In genomic region chr2:104976603-104977120, GRCh38 we compare ENCODE assay signal across 8 cellular contexts.
A peak's percentile ranks its signal among the peaks of the same experiment; 100 is the strongest.
DNase-seq lines count a peak whose midpoint lies in the region; ATAC-seq and TF ChIP-seq lines count a peak whose summit lies in the region.

No MANE protein-coding gene starts in this region.

- no peak overlapping the region for H3K4me3 Mint-ChIP-seq in activated naive CD4-positive, alpha-beta T cell treated with anti-CD3 and anti-CD28 coated beads, Interleukin-2, amount 10 ng/mL, durations not matched to agents 7 days and 5 days
- H3K4me3 Mint-ChIP-seq in IgD-negative memory B cell (peak overlapping the region; percentile 57 to 92 (median 84)), type B pancreatic cell (no peak overlapping the region)
- peak overlapping the region; percentile 37 for H3K4me3 Mint-ChIP-seq in activated T-cell treated with anti-CD3 and anti-CD28 coated beads, Interleukin-2, amount 50 U/mL, for 4 hours

- H3K9me3 ChIP-seq in ascending aorta, result no peaks in the 10 kb centered on the region

- H3K4me3 ChIP-seq in ascending aorta, result no peak overlapping the region

- CTCF ChIA-PET in activated naive CD4-positive, alpha-beta T cell treated with anti-CD3 and anti-CD28 coated beads, Interleukin-2, amount 10 ng/mL, durations not matched to agents 7 days and 5 days (lab: Charles Lee), result interaction anchor here (1.1 kb wide), 1 partner anchor 103 kb away, joined by 3 read pairs; no protein-coding TSS in a partner anchor

- H3K9me3 Mint-ChIP-seq in activated naive CD4-positive, alpha-beta T cell treated with anti-CD3 and anti-CD28 coated beads, Interleukin-2, amount 10 ng/mL, durations not matched to agents 7 days and 5 days, result no peaks in the 10 kb centered on the region
- H3K9me3 Mint-ChIP-seq in IgD-negative memory B cell (peaks cover 0 to 3% (median 1%) of the 10 kb centered on the region in 3 donors), type B pancreatic cell (no peaks in the 10 kb centered on the region)
- no peaks in the 10 kb centered on the region for H3K9me3 Mint-ChIP-seq in activated T-cell treated with anti-CD3 and anti-CD28 coated beads, Interleukin-2, amount 50 U/mL, for 4 hours

- intact Hi-C loops in ascending aorta (cut with DNase I), result no loop called here

- DNase-seq in activated naive CD4-positive, alpha-beta T cell treated with anti-CD3 and anti-CD28 coated beads, Interleukin-2, amount 10 ng/mL, durations not matched to agents 7 days and 5 days, result peak; percentile 27
- DNase-seq in activated naive CD4-positive, alpha-beta T cell treated with Interleukin-2 at 50 U/mL for 16 hours, result no peak
- no peak for DNase-seq in activated T-cell treated with anti-CD3 and anti-CD28 coated beads, Interleukin-2, amount 50 U/mL, for 4 hours
- DNase-seq in type B pancreatic cell (ENCODE audit: extremely low spot score, unreplicated experiment) (no peak), DMS114 treated with DMSO at 0.1 percent for 48 hours (lab: John Stamatoyannopoulos, UW; ENCODE audit: unreplicated experiment) (no peak), ascending aorta (ENCODE audit: low spot score in 2 of 2) (no peak)

- H3K4me1 ChIP-seq in ascending aorta, result no peaks in the 10 kb centered on the region

- no peaks in the 10 kb centered on the region for H3K27me3 ChIP-seq in ascending aorta

- no peaks in the 10 kb centered on the region for H3K36me3 ChIP-seq in ascending aorta

- H3K27ac Mint-ChIP-seq in activated naive CD4-positive, alpha-beta T cell treated with anti-CD3 and anti-CD28 coated beads, Interleukin-2, amount 10 ng/mL, durations not matched to agents 7 days and 5 days, result no peak overlapping the region
- H3K27ac Mint-ChIP-seq in IgD-negative memory B cell (peak overlapping the region; percentile 44 to 91 (median 90)), type B pancreatic cell (no peak overlapping the region)

- H3K27ac ChIP-seq in ascending aorta, result no peak overlapping the region

- H3K4me1 Mint-ChIP-seq in activated naive CD4-positive, alpha-beta T cell treated with anti-CD3 and anti-CD28 coated beads, Interleukin-2, amount 10 ng/mL, durations not matched to agents 7 days and 5 days, result peaks cover 2% of the 10 kb centered on the region
- H3K4me1 Mint-ChIP-seq in IgD-negative memory B cell, result peaks cover 23 to 31% (median 24%) of the 10 kb centered on the region in 3 donors
- peaks cover 7% of the 10 kb centered on the region for H3K4me1 Mint-ChIP-seq in activated T-cell treated with anti-CD3 and anti-CD28 coated beads, Interleukin-2, amount 50 U/mL, for 4 hours (ENCODE audit: low read depth)
- no peaks in the 10 kb centered on the region for H3K4me1 Mint-ChIP-seq in type B pancreatic cell (ENCODE audit: unreplicated experiment)

- no peaks in the 10 kb centered on the region for H3K36me3 Mint-ChIP-seq in activated naive CD4-positive, alpha-beta T cell treated with anti-CD3 and anti-CD28 coated beads, Interleukin-2, amount 10 ng/mL, durations not matched to agents 7 days and 5 days
- H3K36me3 Mint-ChIP-seq in IgD-negative memory B cell, result peaks cover 2% of the 10 kb centered on the region
- H3K36me3 Mint-ChIP-seq in activated T-cell treated with anti-CD3 and anti-CD28 coated beads, Interleukin-2, amount 50 U/mL, for 4 hours (ENCODE audit: insufficient read depth), result no peaks in the 10 kb centered on the region
- H3K36me3 Mint-ChIP-seq in type B pancreatic cell, result no peaks in the 10 kb centered on the region

- TF ChIP-seq CTCF in type B pancreatic cell (conservative IDR thresholded peaks at IDR 0.05) (peak; percentile 36), ascending aorta (IDR thresholded peaks at IDR 0.05) (no peak)

- H3K27me3 Mint-ChIP-seq in activated naive CD4-positive, alpha-beta T cell treated with anti-CD3 and anti-CD28 coated beads, Interleukin-2, amount 10 ng/mL, durations not matched to agents 7 days and 5 days, result peaks cover 7% of the 10 kb centered on the region
- H3K27me3 Mint-ChIP-seq in IgD-negative memory B cell (no peaks in the 10 kb centered on the region), type B pancreatic cell (peaks cover 11% of the 10 kb centered on the region)
- peaks cover 10% of the 10 kb centered on the region for H3K27me3 Mint-ChIP-seq in activated T-cell treated with anti-CD3 and anti-CD28 coated beads, Interleukin-2, amount 50 U/mL, for 4 hours (ENCODE audit: low read depth)

- peak; percentile 95 for ATAC-seq in GM21737 (IDR thresholded peaks at IDR 0.05; ENCODE audit: unreplicated experiment)
- peak in 1 of 2 donors; percentile 37 for ATAC-seq in activated T-cell treated with anti-CD3 and anti-CD28 coated beads, Interleukin-2, amount 50 U/mL, for 4 hours

Comparison
In these comparisons a context has a peak if more than half of its experiments do, and no peak if none do; other contexts are left out.
1. H3K27ac Mint-ChIP-seq: peak in IgD-negative memory B cell (3 of 3); none in activated naive CD4-positive, alpha-beta T cell treated with anti-CD3 and anti-CD28 coated beads, Interleukin-2, amount 10 ng/mL, durations not matched to agents 7 days and 5 days (single experiment) and type B pancreatic cell (single experiment).
2. H3K4me3 Mint-ChIP-seq: peak in IgD-negative memory B cell (4 of 4) and activated T-cell treated with anti-CD3 and anti-CD28 coated beads, Interleukin-2, amount 50 U/mL, for 4 hours (single experiment); none in activated naive CD4-positive, alpha-beta T cell treated with anti-CD3 and anti-CD28 coated beads, Interleukin-2, amount 10 ng/mL, durations not matched to agents 7 days and 5 days (single experiment) and type B pancreatic cell (single experiment).